In genomic region chrX:103344606-103345005, GRCh38 we compare ENCODE assay signal across 19 cellular contexts. TPM values are rescaled to one million over a fixed set of nuclear protein-coding genes. Genes with fewer than 3 reads are reported as not detected.
DNase-seq lines count a peak whose midpoint lies in the region; TF ChIP-seq lines count a peak whose summit lies in the region.
"Had no signal": no experiment of that assay in that cellular context is flagged by ENCODE, and none has a peak within 500 bp of the region (broad histone marks: within the 10 kb centered on the region; RNA-seq: fewer than 3 reads in every experiment).

No MANE protein-coding gene starts in this region.

- no peak overlapping the region for H3K27ac ChIP-seq in coronary artery
- H3K27ac ChIP-seq: BLaER1 treated with 17β-estradiol and CSF1 and Interleukin-3, amounts not matched to agents 10 nM and 100 nM; HL-60 had no signal

- TF ChIP-seq CTCF in fibroblast of pulmonary artery (IDR thresholded peaks at IDR 0.05; ENCODE audit: low read length, missing control alignments) (no peak), coronary artery (IDR thresholded peaks at IDR 0.05) (no peak)

- DNase-seq in KBM-7 (peak; percentile 4), OCI-M1 (lab: John Stamatoyannopoulos, UW) (peak; percentile 28), dermis blood vessel endothelial cell (peak; percentile 79), fibroblast of pulmonary artery (ENCODE audit: low read depth) (peak; percentile 47), coronary artery (ENCODE audit: low spot score) (no peak), pons (ENCODE audit: low spot score) (no peak)
- no peak for DNase-seq in NK-92 treated with Interleukin-12 subunit alpha and Interleukin-12 subunit beta, amount 100 ng/mL, for 24 hours (lab: John Stamatoyannopoulos, UW)
- DNase-seq in activated CD8-positive, alpha-beta memory T cell treated with anti-CD3 and anti-CD28 coated beads, Interleukin-2, amount 50 U/mL, for 4 hours: no peak
- DNase-seq: Calu3; CD8-positive, alpha-beta T cell; DMS79 treated with DMSO at 0.1 percent for 48 hours; GF-D8; HCEC 1CT had no signal

- in situ Hi-C loops in KBM-7 (cut with MboI; ENCODE audit: low pct_unique_long_range_greater_than_20kb, low sequenced_read_pairs): no loop called here

- no peak overlapping the region for H3K4me3 ChIP-seq in fibroblast of pulmonary artery (replicated peaks; ENCODE audit: low read depth, low read length)
- no peak overlapping the region for H3K4me3 ChIP-seq in coronary artery
- H3K4me3 ChIP-seq: BLaER1 treated with 17β-estradiol and CSF1 and Interleukin-3, amounts not matched to agents 10 nM and 100 nM; GM12878; GM23338 had no signal

RNA-seq across cellular contexts. Expression of gene TCEAL9, which starts 11.7 kb away (rescaled TPM):
- 112 and 140 TPM in 2 replicates for total RNA-seq in dermis blood vessel endothelial cell

RNA-seq across cellular contexts. Expression of gene TCEAL7, which starts 14.6 kb away (rescaled TPM):
- 0.28 and 1.2 TPM in 2 replicates for total RNA-seq in dermis blood vessel endothelial cell
- total RNA-seq: B cell; Calu3; CD8-positive, alpha-beta T cell; GM12878; HT1080 had no signal

RNA-seq across cellular contexts. Expression of gene BEX3, which starts 31.7 kb away (rescaled TPM):
- total RNA-seq in dermis blood vessel endothelial cell: 258 and 269 TPM in 2 replicates

RNA-seq across cellular contexts. Expression of gene BEX2, which starts 33.8 kb away (rescaled TPM):
- total RNA-seq in dermis blood vessel endothelial cell: 0.56 and 0.68 TPM in 2 replicates

Comparison
In these comparisons a context has a peak if more than half of its experiments do, and no peak if none do; other contexts are left out.
1. DNase-seq: peak in KBM-7 (single experiment), OCI-M1 (single experiment), dermis blood vessel endothelial cell (single experiment) and fibroblast of pulmonary artery (single experiment); none in coronary artery (single experiment), NK-92 treated with Interleukin-12 subunit alpha and Interleukin-12 subunit beta, amount 100 ng/mL, for 24 hours (single experiment), pons (single experiment) and activated CD8-positive, alpha-beta memory T cell treated with anti-CD3 and anti-CD28 coated beads, Interleukin-2, amount 50 U/mL, for 4 hours (single experiment).